In the genomic region with DNA sequence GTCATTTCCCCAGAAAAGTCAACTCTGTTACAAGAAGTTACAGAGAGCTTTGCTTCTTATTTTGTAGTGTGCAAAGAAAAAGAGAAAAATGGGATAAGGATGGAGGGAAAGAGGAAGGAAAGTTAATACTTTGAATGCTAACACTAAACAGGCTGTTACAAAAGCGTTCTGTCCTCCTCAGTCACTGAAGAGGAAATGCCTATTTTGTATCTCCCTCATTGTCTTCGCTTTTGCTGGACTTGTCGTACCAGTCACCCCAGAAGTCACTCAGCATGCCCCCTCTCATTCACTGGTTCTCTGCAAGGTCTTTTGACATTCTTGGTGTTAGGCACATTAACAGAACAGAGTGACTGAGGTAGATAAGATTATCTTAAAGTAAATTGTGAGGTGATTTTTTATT, we compare ENCODE assay signal across 21 cellular contexts.
"Had no signal": no experiment of that assay in that cellular context is flagged by ENCODE, and none has a peak within 500 bp of the region (broad histone marks: within the 10 kb centered on the region; RNA-seq: fewer than 3 reads in every experiment).

No MANE protein-coding gene starts in this region.

- H3K27ac ChIP-seq: KMS-11, SK-N-MC had no signal

- DNase-seq: activated B cell treated with CpG ODN at 0.5 μM for 24 hours; activated CD4-positive, alpha-beta memory T cell treated with anti-CD3 and anti-CD28 coated beads for 36 hours; activated CD4-positive, alpha-beta T cell treated with anti-CD3 and anti-CD28 coated beads, Interleukin-2, amount 10 ng/mL, durations not matched to agents 7 days and 5 days; activated CD8-positive, alpha-beta memory T cell treated with anti-CD3 and anti-CD28 coated beads for 24 hours; activated effector memory CD4-positive, alpha-beta T cell treated with anti-CD3 and anti-CD28 coated beads, Interleukin-2, amount 50 U/mL, for 16 hours; activated naive CD4-positive, alpha-beta T cell treated with Interleukin-2 at 50 U/mL for 16 hours; activated naive CD8-positive, alpha-beta T cell treated with anti-CD3 and anti-CD28 coated beads, Interleukin-2, amount 50 U/mL, for 24 hours; activated T-cell treated with anti-CD3 and anti-CD28 coated beads, Interleukin-2, amount 50 U/mL, for 4 hours; amygdala; NCI-H1092 treated with DMSO at 0.1 percent for 48 hours; NCI-H1436; NCI-H187; NCI-H2081; NCI-H510A treated with DMSO at 0.1 percent for 48 hours; NCI-H69; NK-92 treated with Interleukin-12 subunit alpha and Interleukin-12 subunit beta, amount 100 ng/mL, for 24 hours; OCI-M1; RPMI8226; T-cell had no signal

- H3K9ac ChIP-seq: KMS-11 had no signal

- H3K4me3 ChIP-seq: SK-N-MC had no signal

- H3K4me2 ChIP-seq: KMS-11 had no signal
